Comparison of ENCODE assay signal across 1 cellular context in the genomic region with DNA sequence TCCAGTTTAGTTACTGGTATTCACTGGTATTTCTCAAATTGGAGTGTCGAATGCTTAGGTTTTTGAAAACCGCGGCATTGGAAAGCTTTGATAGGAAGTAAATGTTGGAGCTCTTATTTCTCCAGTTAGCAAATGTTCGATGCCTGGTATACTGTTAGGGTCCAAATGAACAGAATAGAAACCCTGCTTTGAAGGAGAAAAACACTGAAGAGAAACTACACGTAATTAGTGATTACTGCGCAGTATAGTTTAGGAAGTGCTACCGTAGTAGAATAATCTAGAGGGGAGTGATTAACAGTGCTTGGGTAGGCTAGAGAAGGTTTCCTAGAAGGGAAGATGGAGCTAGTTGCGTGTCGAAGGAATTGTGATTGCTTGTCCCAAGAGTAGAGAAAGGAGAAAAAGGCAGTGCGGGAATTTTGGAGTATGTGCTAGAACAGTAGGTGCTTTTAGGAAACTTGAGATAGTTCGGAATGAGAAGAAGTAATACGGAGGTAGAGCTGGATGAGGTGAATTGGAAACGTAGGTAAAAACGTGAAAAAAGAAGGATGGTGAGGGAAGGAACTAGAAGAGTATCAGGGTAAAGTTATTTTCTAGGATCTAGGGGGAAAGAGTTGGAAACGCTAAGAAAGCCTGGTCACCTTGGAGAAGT.
TF ChIP-seq lines count a peak whose summit lies in the region.

No MANE protein-coding gene starts in this region.

TF ChIP-seq in K562, 482 proteins besides CTCF, POLR2A, EP300 and RAD21 (continued from another document):
- TF ChIP-seq, protein P1, sequence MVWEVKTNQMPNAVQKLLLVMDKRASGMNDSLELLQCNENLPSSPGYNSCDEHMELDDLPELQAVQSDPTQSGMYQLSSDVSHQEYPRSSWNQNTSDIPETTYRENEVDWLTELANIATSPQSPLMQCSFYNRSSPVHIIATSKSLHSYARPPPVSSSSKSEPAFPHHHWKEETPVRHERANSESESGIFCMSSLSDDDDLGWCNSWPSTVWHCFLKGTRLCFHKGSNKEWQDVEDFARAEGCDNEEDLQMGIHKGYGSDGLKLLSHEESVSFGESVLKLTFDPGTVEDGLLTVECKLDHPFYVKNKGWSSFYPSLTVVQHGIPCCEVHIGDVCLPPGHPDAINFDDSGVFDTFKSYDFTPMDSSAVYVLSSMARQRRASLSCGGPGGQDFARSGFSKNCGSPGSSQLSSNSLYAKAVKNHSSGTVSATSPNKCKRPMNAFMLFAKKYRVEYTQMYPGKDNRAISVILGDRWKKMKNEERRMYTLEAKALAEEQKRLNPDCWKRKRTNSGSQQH (CRISPR knock-in tag; IDR thresholded peaks at IDR 0.05): 0 out of 2 replicates have a peak, but pooled peaks have one; percentile 52
- TF ChIP-seq, protein P2, sequence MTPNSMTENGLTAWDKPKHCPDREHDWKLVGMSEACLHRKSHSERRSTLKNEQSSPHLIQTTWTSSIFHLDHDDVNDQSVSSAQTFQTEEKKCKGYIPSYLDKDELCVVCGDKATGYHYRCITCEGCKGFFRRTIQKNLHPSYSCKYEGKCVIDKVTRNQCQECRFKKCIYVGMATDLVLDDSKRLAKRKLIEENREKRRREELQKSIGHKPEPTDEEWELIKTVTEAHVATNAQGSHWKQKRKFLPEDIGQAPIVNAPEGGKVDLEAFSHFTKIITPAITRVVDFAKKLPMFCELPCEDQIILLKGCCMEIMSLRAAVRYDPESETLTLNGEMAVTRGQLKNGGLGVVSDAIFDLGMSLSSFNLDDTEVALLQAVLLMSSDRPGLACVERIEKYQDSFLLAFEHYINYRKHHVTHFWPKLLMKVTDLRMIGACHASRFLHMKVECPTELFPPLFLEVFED (CRISPR knock-in tag; conservative IDR thresholded peaks at IDR 0.05): peak; percentile 80; the same call in 1 of the 2 replicates
- no peak for TF ChIP-seq YBX1 (IDR thresholded peaks at IDR 0.05)
- TF ChIP-seq, protein P3, sequence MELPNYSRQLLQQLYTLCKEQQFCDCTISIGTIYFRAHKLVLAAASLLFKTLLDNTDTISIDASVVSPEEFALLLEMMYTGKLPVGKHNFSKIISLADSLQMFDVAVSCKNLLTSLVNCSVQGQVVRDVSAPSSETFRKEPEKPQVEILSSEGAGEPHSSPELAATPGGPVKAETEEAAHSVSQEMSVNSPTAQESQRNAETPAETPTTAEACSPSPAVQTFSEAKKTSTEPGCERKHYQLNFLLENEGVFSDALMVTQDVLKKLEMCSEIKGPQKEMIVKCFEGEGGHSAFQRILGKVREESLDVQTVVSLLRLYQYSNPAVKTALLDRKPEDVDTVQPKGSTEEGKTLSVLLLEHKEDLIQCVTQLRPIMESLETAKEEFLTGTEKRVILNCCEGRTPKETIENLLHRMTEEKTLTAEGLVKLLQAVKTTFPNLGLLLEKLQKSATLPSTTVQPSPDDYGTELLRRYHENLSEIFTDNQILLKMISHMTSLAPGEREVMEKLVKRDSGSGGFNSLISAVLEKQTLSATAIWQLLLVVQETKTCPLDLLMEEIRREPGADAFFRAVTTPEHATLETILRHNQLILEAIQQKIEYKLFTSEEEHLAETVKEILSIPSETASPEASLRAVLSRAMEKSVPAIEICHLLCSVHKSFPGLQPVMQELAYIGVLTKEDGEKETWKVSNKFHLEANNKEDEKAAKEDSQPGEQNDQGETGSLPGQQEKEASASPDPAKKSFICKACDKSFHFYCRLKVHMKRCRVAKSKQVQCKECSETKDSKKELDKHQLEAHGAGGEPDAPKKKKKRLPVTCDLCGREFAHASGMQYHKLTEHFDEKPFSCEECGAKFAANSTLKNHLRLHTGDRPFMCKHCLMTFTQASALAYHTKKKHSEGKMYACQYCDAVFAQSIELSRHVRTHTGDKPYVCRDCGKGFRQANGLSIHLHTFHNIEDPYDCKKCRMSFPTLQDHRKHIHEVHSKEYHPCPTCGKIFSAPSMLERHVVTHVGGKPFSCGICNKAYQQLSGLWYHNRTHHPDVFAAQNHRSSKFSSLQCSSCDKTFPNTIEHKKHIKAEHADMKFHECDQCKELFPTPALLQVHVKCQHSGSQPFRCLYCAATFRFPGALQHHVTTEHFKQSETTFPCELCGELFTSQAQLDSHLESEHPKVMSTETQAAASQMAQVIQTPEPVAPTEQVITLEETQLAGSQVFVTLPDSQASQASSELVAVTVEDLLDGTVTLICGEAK (IDR thresholded peaks at IDR 0.05): peak; percentile 15; the same call in 1 of the 2 replicates
- TF ChIP-seq, protein P3 (CRISPR knock-in tag; IDR thresholded peaks at IDR 0.05): no peak
- peak in 1 of 2 experiments; percentile 0; a peak in 1 of 4 replicates for TF ChIP-seq SIN3A (IDR thresholded peaks at IDR 0.05; ENCODE audit: borderline replicate concordance in 2 of 2, control insufficient read depth in 1 of 2, low read depth in 2 of 2, low read length in 2 of 2)
- 0 out of 2 replicates have a peak, but pooled peaks have one; percentile 3 for TF ChIP-seq TAL1 (IDR thresholded peaks at IDR 0.05)
- TF ChIP-seq, protein P4, sequence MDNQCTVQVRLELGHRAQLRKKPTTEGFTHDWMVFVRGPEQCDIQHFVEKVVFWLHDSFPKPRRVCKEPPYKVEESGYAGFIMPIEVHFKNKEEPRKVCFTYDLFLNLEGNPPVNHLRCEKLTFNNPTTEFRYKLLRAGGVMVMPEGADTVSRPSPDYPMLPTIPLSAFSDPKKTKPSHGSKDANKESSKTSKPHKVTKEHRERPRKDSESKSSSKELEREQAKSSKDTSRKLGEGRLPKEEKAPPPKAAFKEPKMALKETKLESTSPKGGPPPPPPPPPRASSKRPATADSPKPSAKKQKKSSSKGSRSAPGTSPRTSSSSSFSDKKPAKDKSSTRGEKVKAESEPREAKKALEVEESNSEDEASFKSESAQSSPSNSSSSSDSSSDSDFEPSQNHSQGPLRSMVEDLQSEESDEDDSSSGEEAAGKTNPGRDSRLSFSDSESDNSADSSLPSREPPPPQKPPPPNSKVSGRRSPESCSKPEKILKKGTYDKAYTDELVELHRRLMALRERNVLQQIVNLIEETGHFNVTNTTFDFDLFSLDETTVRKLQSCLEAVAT (IDR thresholded peaks at IDR 0.05): peak in 1 of 2 experiments; percentile 58; a peak in 1 of 4 replicates
- TF ChIP-seq, protein P5, sequence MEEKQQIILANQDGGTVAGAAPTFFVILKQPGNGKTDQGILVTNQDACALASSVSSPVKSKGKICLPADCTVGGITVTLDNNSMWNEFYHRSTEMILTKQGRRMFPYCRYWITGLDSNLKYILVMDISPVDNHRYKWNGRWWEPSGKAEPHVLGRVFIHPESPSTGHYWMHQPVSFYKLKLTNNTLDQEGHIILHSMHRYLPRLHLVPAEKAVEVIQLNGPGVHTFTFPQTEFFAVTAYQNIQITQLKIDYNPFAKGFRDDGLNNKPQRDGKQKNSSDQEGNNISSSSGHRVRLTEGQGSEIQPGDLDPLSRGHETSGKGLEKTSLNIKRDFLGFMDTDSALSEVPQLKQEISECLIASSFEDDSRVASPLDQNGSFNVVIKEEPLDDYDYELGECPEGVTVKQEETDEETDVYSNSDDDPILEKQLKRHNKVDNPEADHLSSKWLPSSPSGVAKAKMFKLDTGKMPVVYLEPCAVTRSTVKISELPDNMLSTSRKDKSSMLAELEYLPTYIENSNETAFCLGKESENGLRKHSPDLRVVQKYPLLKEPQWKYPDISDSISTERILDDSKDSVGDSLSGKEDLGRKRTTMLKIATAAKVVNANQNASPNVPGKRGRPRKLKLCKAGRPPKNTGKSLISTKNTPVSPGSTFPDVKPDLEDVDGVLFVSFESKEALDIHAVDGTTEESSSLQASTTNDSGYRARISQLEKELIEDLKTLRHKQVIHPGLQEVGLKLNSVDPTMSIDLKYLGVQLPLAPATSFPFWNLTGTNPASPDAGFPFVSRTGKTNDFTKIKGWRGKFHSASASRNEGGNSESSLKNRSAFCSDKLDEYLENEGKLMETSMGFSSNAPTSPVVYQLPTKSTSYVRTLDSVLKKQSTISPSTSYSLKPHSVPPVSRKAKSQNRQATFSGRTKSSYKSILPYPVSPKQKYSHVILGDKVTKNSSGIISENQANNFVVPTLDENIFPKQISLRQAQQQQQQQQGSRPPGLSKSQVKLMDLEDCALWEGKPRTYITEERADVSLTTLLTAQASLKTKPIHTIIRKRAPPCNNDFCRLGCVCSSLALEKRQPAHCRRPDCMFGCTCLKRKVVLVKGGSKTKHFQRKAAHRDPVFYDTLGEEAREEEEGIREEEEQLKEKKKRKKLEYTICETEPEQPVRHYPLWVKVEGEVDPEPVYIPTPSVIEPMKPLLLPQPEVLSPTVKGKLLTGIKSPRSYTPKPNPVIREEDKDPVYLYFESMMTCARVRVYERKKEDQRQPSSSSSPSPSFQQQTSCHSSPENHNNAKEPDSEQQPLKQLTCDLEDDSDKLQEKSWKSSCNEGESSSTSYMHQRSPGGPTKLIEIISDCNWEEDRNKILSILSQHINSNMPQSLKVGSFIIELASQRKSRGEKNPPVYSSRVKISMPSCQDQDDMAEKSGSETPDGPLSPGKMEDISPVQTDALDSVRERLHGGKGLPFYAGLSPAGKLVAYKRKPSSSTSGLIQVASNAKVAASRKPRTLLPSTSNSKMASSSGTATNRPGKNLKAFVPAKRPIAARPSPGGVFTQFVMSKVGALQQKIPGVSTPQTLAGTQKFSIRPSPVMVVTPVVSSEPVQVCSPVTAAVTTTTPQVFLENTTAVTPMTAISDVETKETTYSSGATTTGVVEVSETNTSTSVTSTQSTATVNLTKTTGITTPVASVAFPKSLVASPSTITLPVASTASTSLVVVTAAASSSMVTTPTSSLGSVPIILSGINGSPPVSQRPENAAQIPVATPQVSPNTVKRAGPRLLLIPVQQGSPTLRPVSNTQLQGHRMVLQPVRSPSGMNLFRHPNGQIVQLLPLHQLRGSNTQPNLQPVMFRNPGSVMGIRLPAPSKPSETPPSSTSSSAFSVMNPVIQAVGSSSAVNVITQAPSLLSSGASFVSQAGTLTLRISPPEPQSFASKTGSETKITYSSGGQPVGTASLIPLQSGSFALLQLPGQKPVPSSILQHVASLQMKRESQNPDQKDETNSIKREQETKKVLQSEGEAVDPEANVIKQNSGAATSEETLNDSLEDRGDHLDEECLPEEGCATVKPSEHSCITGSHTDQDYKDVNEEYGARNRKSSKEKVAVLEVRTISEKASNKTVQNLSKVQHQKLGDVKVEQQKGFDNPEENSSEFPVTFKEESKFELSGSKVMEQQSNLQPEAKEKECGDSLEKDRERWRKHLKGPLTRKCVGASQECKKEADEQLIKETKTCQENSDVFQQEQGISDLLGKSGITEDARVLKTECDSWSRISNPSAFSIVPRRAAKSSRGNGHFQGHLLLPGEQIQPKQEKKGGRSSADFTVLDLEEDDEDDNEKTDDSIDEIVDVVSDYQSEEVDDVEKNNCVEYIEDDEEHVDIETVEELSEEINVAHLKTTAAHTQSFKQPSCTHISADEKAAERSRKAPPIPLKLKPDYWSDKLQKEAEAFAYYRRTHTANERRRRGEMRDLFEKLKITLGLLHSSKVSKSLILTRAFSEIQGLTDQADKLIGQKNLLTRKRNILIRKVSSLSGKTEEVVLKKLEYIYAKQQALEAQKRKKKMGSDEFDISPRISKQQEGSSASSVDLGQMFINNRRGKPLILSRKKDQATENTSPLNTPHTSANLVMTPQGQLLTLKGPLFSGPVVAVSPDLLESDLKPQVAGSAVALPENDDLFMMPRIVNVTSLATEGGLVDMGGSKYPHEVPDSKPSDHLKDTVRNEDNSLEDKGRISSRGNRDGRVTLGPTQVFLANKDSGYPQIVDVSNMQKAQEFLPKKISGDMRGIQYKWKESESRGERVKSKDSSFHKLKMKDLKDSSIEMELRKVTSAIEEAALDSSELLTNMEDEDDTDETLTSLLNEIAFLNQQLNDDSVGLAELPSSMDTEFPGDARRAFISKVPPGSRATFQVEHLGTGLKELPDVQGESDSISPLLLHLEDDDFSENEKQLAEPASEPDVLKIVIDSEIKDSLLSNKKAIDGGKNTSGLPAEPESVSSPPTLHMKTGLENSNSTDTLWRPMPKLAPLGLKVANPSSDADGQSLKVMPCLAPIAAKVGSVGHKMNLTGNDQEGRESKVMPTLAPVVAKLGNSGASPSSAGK (IDR thresholded peaks at IDR 0.05): no peak
- peak; percentile 11; the same call in 1 of the 2 replicates for TF ChIP-seq ZNF316 (IDR thresholded peaks at IDR 0.05)
- TF ChIP-seq, protein P6, sequence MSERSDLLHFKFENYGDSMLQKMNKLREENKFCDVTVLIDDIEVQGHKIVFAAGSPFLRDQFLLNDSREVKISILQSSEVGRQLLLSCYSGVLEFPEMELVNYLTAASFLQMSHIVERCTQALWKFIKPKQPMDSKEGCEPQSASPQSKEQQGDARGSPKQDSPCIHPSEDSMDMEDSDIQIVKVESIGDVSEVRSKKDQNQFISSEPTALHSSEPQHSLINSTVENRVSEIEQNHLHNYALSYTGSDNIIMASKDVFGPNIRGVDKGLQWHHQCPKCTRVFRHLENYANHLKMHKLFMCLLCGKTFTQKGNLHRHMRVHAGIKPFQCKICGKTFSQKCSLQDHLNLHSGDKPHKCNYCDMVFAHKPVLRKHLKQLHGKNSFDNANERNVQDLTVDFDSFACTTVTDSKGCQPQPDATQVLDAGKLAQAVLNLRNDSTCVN (CRISPR knock-in tag; IDR thresholded peaks at IDR 0.05): 0 out of 2 replicates have a peak, but pooled peaks have one; percentile 49
